In the genomic region with DNA sequence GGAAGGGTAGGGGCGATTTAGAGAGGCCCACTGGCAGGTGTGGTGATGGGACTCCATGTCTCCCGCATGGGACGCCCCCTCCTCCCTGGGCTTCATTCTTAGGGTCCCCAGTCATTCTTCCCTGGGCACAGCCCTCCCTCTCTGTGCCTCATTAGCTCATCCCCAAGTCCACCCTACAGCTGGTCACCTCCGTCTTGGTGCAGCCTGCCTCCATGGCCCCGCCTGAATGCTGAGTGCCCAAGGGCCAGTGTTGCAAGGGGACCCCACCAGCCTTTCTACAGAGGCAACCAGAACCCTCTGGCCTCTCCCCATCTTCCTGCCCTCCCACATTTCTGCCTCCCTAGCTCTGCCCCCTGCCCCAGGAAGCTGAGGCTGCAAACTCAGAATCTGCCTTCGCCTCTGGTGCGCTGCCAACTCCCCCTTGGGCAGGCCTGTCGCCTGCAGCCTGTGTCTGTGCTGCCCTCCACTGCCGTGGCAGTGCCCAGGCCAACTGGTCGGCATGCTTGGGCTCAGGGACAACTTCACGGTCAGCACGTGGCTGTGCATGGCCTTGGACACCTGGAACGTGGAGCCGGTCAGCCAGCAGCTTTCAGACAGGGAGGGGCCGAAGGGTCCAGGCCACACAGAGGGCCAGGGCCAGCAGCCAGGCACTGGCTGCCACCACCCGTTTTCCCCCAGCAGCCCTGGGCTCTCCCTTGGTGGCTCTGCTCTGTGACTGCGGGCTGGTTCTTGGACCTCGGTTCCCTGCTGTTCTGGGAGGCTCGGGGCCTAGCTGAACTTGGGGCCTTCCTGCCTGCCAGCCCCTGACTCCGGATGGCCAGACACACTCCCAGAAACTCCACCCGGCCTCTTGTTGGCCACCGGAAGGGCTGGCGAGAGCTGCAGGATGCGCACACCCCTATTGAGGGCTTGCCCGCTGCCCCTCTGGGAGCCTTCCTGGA, we compare ENCODE assay signal across 1 cellular context.
TF ChIP-seq lines count a peak whose summit lies in the region.

No MANE protein-coding gene starts in this region.

TF ChIP-seq in HepG2, 621 proteins besides CTCF, POLR2A, EP300 and RAD21 (continued from another document and continues in another):
- TF ChIP-seq, protein P1, sequence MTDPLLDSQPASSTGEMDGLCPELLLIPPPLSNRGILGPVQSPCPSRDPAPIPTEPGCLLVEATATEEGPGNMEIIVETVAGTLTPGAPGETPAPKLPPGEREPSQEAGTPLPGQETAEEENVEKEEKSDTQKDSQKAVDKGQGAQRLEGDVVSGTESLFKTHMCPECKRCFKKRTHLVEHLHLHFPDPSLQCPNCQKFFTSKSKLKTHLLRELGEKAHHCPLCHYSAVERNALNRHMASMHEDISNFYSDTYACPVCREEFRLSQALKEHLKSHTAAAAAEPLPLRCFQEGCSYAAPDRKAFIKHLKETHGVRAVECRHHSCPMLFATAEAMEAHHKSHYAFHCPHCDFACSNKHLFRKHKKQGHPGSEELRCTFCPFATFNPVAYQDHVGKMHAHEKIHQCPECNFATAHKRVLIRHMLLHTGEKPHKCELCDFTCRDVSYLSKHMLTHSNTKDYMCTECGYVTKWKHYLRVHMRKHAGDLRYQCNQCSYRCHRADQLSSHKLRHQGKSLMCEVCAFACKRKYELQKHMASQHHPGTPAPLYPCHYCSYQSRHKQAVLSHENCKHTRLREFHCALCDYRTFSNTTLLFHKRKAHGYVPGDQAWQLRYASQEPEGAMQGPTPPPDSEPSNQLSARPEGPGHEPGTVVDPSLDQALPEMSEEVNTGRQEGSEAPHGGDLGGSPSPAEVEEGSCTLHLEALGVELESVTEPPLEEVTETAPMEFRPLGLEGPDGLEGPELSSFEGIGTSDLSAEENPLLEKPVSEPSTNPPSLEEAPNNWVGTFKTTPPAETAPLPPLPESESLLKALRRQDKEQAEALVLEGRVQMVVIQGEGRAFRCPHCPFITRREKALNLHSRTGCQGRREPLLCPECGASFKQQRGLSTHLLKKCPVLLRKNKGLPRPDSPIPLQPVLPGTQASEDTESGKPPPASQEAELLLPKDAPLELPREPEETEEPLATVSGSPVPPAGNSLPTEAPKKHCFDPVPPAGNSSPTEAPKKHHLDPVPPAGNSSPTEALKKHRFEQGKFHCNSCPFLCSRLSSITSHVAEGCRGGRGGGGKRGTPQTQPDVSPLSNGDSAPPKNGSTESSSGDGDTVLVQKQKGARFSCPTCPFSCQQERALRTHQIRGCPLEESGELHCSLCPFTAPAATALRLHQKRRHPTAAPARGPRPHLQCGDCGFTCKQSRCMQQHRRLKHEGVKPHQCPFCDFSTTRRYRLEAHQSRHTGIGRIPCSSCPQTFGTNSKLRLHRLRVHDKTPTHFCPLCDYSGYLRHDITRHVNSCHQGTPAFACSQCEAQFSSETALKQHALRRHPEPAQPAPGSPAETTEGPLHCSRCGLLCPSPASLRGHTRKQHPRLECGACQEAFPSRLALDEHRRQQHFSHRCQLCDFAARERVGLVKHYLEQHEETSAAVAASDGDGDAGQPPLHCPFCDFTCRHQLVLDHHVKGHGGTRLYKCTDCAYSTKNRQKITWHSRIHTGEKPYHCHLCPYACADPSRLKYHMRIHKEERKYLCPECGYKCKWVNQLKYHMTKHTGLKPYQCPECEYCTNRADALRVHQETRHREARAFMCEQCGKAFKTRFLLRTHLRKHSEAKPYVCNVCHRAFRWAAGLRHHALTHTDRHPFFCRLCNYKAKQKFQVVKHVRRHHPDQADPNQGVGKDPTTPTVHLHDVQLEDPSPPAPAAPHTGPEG (CRISPR knock-in tag; IDR thresholded peaks at IDR 0.05), result peak; percentile 64; the same call in 1 of the 2 replicates
- TF ChIP-seq TAF1 (CRISPR knock-in tag; IDR thresholded peaks at IDR 0.05) (peak; percentile 75), NFYB (CRISPR knock-in tag; IDR thresholded peaks at IDR 0.05) (peak; percentile 30; the same call in 1 of the 2 replicates), KDM3A (CRISPR knock-in tag; IDR thresholded peaks at IDR 0.05; ENCODE audit: low read depth) (peak; percentile 96; the same call in 1 of the 2 replicates), ZNF567 (CRISPR knock-in tag; IDR thresholded peaks at IDR 0.05; ENCODE audit: borderline replicate concordance) (no peak), SMAD9 (CRISPR knock-in tag; IDR thresholded peaks at IDR 0.05) (peak; percentile 98), PITX1 (CRISPR knock-in tag; IDR thresholded peaks at IDR 0.05) (peak; percentile 92), ZNF773 (CRISPR knock-in tag; IDR thresholded peaks at IDR 0.05; ENCODE audit: borderline replicate concordance) (peak; percentile 87), ZNF749 (CRISPR knock-in tag; IDR thresholded peaks at IDR 0.05; ENCODE audit: borderline replicate concordance) (peak; percentile 95), ZBTB33 (CRISPR knock-in tag; IDR thresholded peaks at IDR 0.05) (peak; percentile 67; the same call in 1 of the 2 replicates), RBAK (CRISPR knock-in tag; IDR thresholded peaks at IDR 0.05) (peak; percentile 58; the same call in 1 of the 2 replicates), HNRNPLL (IDR thresholded peaks at IDR 0.05; ENCODE audit: low read depth, low read length, poor library complexity, severe bottlenecking) (peak; percentile 15), HMGA1 (CRISPR knock-in tag; conservative IDR thresholded peaks at IDR 0.05) (no peak), GMEB1 (CRISPR knock-in tag; IDR thresholded peaks at IDR 0.05; ENCODE audit: borderline replicate concordance) (peak; percentile 69), DNMT1 (CRISPR knock-in tag; IDR thresholded peaks at IDR 0.05) (no peak), ATRX (CRISPR knock-in tag; IDR thresholded peaks at IDR 0.05; ENCODE audit: borderline replicate concordance) (no peak), ZNF431 (CRISPR knock-in tag; IDR thresholded peaks at IDR 0.05; ENCODE audit: borderline replicate concordance, low read depth) (peak; percentile 75; the same call in 1 of the 2 replicates), KMT2B (CRISPR knock-in tag; IDR thresholded peaks at IDR 0.05) (peak; percentile 70), NR1H2 (CRISPR knock-in tag; IDR thresholded peaks at IDR 0.05; ENCODE audit: borderline replicate concordance, low read depth) (peak; percentile 82; the same call in 1 of the 2 replicates), ZBTB7A (CRISPR knock-in tag; IDR thresholded peaks at IDR 0.05) (peak; percentile 98), HOXA3 (CRISPR knock-in tag; IDR thresholded peaks at IDR 0.05) (peak; percentile 96), ZMAT5 (CRISPR knock-in tag; IDR thresholded peaks at IDR 0.05; ENCODE audit: borderline replicate concordance, low read depth) (no peak; the same call in 1 of the 2 replicates), ZNF337 (CRISPR knock-in tag; IDR thresholded peaks at IDR 0.05; ENCODE audit: borderline replicate concordance, low read depth) (peak; percentile 85; the same call in 1 of the 2 replicates), MLLT10 (CRISPR knock-in tag; IDR thresholded peaks at IDR 0.05) (no peak), CSRNP1 (CRISPR knock-in tag; IDR thresholded peaks at IDR 0.05) (0 out of 2 replicates have a peak, but pooled peaks have one; percentile 85), ZNF33B (CRISPR knock-in tag; IDR thresholded peaks at IDR 0.05) (peak; percentile 97), ZNF362 (CRISPR knock-in tag; IDR thresholded peaks at IDR 0.05; ENCODE audit: borderline replicate concordance) (no peak), HDAC2 (CRISPR knock-in tag; IDR thresholded peaks at IDR 0.05) (peak; percentile 89)
- TF ChIP-seq, protein P2, sequence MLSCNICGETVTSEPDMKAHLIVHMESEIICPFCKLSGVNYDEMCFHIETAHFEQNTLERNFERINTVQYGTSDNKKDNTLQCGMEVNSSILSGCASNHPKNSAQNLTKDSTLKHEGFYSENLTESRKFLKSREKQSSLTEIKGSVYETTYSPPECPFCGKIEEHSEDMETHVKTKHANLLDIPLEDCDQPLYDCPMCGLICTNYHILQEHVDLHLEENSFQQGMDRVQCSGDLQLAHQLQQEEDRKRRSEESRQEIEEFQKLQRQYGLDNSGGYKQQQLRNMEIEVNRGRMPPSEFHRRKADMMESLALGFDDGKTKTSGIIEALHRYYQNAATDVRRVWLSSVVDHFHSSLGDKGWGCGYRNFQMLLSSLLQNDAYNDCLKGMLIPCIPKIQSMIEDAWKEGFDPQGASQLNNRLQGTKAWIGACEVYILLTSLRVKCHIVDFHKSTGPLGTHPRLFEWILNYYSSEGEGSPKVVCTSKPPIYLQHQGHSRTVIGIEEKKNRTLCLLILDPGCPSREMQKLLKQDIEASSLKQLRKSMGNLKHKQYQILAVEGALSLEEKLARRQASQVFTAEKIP (CRISPR knock-in tag; IDR thresholded peaks at IDR 0.05; ENCODE audit: borderline replicate concordance), result no peak
- TF ChIP-seq, protein P3, sequence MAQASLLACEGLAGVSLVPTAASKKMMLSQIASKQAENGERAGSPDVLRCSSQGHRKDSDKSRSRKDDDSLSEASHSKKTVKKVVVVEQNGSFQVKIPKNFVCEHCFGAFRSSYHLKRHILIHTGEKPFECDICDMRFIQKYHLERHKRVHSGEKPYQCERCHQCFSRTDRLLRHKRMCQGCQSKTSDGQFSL (CRISPR knock-in tag; IDR thresholded peaks at IDR 0.05), result no peak
- TF ChIP-seq, protein P4, sequence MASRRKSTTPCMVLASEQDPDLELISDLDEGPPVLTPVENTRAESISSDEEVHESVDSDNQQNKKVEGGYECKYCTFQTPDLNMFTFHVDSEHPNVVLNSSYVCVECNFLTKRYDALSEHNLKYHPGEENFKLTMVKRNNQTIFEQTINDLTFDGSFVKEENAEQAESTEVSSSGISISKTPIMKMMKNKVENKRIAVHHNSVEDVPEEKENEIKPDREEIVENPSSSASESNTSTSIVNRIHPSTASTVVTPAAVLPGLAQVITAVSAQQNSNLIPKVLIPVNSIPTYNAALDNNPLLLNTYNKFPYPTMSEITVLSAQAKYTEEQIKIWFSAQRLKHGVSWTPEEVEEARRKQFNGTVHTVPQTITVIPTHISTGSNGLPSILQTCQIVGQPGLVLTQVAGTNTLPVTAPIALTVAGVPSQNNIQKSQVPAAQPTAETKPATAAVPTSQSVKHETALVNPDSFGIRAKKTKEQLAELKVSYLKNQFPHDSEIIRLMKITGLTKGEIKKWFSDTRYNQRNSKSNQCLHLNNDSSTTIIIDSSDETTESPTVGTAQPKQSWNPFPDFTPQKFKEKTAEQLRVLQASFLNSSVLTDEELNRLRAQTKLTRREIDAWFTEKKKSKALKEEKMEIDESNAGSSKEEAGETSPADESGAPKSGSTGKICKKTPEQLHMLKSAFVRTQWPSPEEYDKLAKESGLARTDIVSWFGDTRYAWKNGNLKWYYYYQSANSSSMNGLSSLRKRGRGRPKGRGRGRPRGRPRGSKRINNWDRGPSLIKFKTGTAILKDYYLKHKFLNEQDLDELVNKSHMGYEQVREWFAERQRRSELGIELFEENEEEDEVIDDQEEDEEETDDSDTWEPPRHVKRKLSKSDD (CRISPR knock-in tag; IDR thresholded peaks at IDR 0.05; ENCODE audit: low read depth), result peak; percentile 91
- TF ChIP-seq, protein P5, sequence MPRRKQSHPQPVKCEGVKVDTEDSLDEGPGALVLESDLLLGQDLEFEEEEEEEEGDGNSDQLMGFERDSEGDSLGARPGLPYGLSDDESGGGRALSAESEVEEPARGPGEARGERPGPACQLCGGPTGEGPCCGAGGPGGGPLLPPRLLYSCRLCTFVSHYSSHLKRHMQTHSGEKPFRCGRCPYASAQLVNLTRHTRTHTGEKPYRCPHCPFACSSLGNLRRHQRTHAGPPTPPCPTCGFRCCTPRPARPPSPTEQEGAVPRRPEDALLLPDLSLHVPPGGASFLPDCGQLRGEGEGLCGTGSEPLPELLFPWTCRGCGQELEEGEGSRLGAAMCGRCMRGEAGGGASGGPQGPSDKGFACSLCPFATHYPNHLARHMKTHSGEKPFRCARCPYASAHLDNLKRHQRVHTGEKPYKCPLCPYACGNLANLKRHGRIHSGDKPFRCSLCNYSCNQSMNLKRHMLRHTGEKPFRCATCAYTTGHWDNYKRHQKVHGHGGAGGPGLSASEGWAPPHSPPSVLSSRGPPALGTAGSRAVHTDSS (CRISPR knock-in tag; conservative IDR thresholded peaks at IDR 0.05), result no peak
